8 cellular contexts compared by ENCODE assay signal in the genomic region with DNA sequence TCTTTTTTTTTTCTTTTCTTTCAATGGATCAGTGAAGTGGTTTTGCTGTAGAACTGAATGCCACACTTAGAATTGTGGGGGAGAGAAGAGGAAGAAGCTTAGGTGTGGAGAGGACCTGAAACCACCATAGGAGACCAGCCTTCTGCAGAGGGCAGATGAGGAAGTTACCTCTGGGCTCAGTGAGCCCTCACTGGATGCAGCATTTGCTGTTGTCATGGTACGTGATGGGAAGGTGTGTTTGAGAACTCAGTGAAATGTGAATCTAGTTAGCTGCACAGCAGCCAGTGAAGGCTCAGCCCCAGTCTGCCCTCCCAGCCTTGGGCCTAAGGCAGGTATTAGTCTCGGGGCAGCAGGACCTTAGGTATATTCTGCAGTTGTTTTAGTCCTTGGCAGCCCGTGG. TPM values are rescaled to one million over a fixed set of nuclear protein-coding genes. Genes with fewer than 3 reads are reported as not detected.
A peak's percentile ranks its signal among the peaks of the same experiment; 100 is the strongest.
DNase-seq lines count a peak whose midpoint lies in the region; ATAC-seq and TF ChIP-seq lines count a peak whose summit lies in the region.

No MANE protein-coding gene starts in this region.

- peak; percentile 22 for DNase-seq in GDM1 (lab: John Stamatoyannopoulos, UW)
- no peak for DNase-seq in activated naive CD8-positive, alpha-beta T cell treated with anti-CD3 and anti-CD28 coated beads for 36 hours
- no peak for DNase-seq in stimulated activated CD4-positive, alpha-beta T cell treated with anti-CD3 and anti-CD28 coated beads, Interleukin-12 subunit alpha, Interleukin-12 subunit beta, amount 100 ng/mL, for 4 hours
- no peak for DNase-seq in ascending aorta (ENCODE audit: low spot score in 2 of 2)
- no peak for DNase-seq in T-helper 9 cell
- no peak for DNase-seq in D341Med (ENCODE audit: low spot score)

- intact Hi-C loops in ascending aorta (cut with DNase I), result no loop called here

- no peaks in the 10 kb centered on the region for H3K27me3 ChIP-seq in ascending aorta

- no peak overlapping the region for H3K27ac ChIP-seq in ascending aorta

- H3K27me3 Mint-ChIP-seq in activated naive CD8-positive, alpha-beta T cell treated with anti-CD3 and anti-CD28 coated beads for 36 hours, result no peaks in the 10 kb centered on the region

- peaks cover 60% of the 10 kb centered on the region for H3K36me3 Mint-ChIP-seq in activated naive CD8-positive, alpha-beta T cell treated with anti-CD3 and anti-CD28 coated beads for 36 hours

- peak overlapping the region; percentile 65 for H3K27ac Mint-ChIP-seq in activated naive CD8-positive, alpha-beta T cell treated with anti-CD3 and anti-CD28 coated beads for 36 hours

- peak; percentile 100 for ATAC-seq in GM19452 (IDR thresholded peaks at IDR 0.05; ENCODE audit: unreplicated experiment)
- peak; percentile 99 for ATAC-seq in HG03342 (IDR thresholded peaks at IDR 0.05; ENCODE audit: unreplicated experiment)

- peaks cover 11% of the 10 kb centered on the region for H3K9me3 Mint-ChIP-seq in activated naive CD8-positive, alpha-beta T cell treated with anti-CD3 and anti-CD28 coated beads for 36 hours

- no peak overlapping the region for H3K4me3 ChIP-seq in ascending aorta

- no peak for TF ChIP-seq CTCF in ascending aorta (IDR thresholded peaks at IDR 0.05)

- peaks cover 0 to 5% of the 10 kb centered on the region in 2 donors for H3K36me3 ChIP-seq in ascending aorta

- H3K4me1 Mint-ChIP-seq in activated naive CD8-positive, alpha-beta T cell treated with anti-CD3 and anti-CD28 coated beads for 36 hours, result peaks cover 79% of the 10 kb centered on the region

- peaks cover 0 to 2% of the 10 kb centered on the region in 2 donors for H3K4me1 ChIP-seq in ascending aorta

- no peaks in the 10 kb centered on the region for H3K9me3 ChIP-seq in ascending aorta

- peak overlapping the region; percentile 3 for H3K4me3 Mint-ChIP-seq in activated naive CD8-positive, alpha-beta T cell treated with anti-CD3 and anti-CD28 coated beads for 36 hours

RNA-seq across cellular contexts. Expression of a gene that starts 17.5 kb away (rescaled TPM):
- total RNA-seq in activated naive CD8-positive, alpha-beta T cell treated with anti-CD3 and anti-CD28 coated beads for 36 hours, result 100 to 1,000 TPM; 324 to 325 TPM
- 78.1 TPM for total RNA-seq in ascending aorta
